In the genomic region with DNA sequence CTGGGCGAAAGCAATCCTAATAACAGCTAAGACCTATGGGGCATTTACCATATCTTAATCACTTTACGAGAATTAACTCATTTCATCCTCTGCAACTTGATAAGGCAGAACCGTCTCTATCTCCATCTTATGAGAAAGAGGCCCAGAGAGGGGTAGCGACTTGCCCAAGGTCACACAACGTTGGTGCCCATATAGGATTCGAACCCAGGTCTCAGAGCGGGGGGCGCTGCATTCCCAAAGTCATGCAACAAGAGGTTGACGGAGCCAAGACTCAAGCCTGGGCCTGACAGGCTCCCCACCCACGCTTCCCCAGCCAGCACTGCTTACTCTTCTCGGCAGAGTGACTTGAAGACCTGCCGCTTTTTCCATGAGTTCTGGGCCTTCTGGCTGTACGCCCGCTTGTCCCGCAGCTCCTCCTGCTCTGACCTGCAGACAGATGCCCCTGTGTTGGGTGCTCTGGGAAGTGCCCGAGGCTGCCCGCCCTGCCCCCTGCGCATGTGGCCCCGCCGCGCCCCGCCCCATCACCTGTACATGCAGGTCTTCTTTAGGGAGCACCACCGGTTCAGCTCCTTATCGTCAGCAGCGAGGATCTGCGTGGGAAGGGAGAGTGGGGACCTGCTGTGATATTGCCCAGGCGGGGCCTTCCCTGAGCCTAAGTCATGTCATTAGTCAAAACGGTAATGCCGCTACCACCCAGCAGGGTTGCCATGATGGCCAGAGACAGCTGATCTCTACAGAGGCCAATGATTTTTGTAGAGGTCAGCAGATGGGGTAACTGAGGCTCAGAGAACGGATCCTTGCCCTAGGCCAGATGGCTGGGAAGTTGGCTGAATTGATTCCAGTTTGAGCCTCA, we compare ENCODE assay signal across 1 cellular context.
TF ChIP-seq lines count a peak whose summit lies in the region.

No MANE protein-coding gene starts in this region.

TF ChIP-seq in SK-N-SH treated with all-trans-retinoic acid at 6 μM for 48 hours, 23 proteins besides CTCF, POLR2A, EP300 and RAD21 (continued from another document):
- no peak for TF ChIP-seq CSRNP3 (CRISPR knock-in tag; IDR thresholded peaks at IDR 0.05)
- TF ChIP-seq TCF4 (CRISPR knock-in tag; IDR thresholded peaks at IDR 0.05; ENCODE audit: borderline replicate concordance): no peak
- no peak for TF ChIP-seq ZNF70 (CRISPR knock-in tag; IDR thresholded peaks at IDR 0.05)
- no peak for TF ChIP-seq TSHZ2 (CRISPR knock-in tag; IDR thresholded peaks at IDR 0.05)
- no peak for TF ChIP-seq PPARA (CRISPR knock-in tag; IDR thresholded peaks at IDR 0.05; ENCODE audit: borderline replicate concordance)
- no peak for TF ChIP-seq ZFP30 (CRISPR knock-in tag; IDR thresholded peaks at IDR 0.05)
- no peak for TF ChIP-seq RARB (CRISPR knock-in tag; IDR thresholded peaks at IDR 0.05)
- TF ChIP-seq, protein P1, sequence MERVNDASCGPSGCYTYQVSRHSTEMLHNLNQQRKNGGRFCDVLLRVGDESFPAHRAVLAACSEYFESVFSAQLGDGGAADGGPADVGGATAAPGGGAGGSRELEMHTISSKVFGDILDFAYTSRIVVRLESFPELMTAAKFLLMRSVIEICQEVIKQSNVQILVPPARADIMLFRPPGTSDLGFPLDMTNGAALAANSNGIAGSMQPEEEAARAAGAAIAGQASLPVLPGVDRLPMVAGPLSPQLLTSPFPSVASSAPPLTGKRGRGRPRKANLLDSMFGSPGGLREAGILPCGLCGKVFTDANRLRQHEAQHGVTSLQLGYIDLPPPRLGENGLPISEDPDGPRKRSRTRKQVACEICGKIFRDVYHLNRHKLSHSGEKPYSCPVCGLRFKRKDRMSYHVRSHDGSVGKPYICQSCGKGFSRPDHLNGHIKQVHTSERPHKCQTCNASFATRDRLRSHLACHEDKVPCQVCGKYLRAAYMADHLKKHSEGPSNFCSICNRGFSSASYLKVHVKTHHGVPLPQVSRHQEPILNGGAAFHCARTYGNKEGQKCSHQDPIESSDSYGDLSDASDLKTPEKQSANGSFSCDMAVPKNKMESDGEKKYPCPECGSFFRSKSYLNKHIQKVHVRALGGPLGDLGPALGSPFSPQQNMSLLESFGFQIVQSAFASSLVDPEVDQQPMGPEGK (CRISPR knock-in tag; IDR thresholded peaks at IDR 0.05; ENCODE audit: borderline replicate concordance): no peak
- no peak for TF ChIP-seq TOX (CRISPR knock-in tag; IDR thresholded peaks at IDR 0.05; ENCODE audit: borderline replicate concordance)
